ENCODE assay signal across 27 cellular contexts in the genomic region with DNA sequence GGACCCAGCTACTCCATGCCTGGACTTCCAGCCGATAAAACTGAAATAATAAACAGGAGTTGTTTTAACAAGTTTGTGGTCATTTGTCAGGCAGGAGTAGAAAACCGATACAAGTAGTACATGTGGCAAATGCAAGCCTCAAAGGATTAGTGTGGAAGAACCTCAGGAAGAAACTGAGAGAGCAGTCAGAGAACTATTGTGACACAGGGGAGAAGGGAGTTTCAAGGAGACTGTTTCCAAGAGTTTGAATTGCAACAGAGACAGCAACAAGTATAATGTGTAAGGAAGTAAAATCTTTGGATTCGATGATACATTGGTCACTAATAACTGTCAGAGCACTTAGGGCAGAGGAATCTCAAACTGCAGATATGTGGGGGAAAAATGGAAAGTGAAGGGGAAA.
"Had no signal": no experiment of that assay in that cellular context is flagged by ENCODE, and none has a peak within 500 bp of the region (broad histone marks: within the 10 kb centered on the region; RNA-seq: fewer than 3 reads in every experiment).

No MANE protein-coding gene starts in this region.

- H3K4me2 ChIP-seq: smooth muscle cell had no signal

- H3K36me3 ChIP-seq: gastrocnemius medialis, pancreas, prostate gland, sigmoid colon, tibial nerve had no signal

- ATAC-seq: esophagus mucosa; left ventricle myocardium superior; naive thymus-derived CD8-positive, alpha-beta T cell; pancreas had no signal

- H3K27me3 ChIP-seq: gastrocnemius medialis, sigmoid colon, tibial nerve had no signal

- H3K27ac ChIP-seq: gastrocnemius medialis, pancreas, prostate gland, sigmoid colon, tibial nerve had no signal

- H3K9me3 ChIP-seq: gastrocnemius medialis, pancreas, prostate gland, sigmoid colon, tibial nerve had no signal

- H3K4me3 ChIP-seq: gastrocnemius medialis, pancreas, prostate gland, sigmoid colon, smooth muscle cell, tibial nerve had no signal

- DNase-seq: activated CD4-positive, alpha-beta memory T cell treated with anti-CD3 and anti-CD28 coated beads, Interleukin-2, amount 10 ng/mL, durations not matched to agents 7 days and 5 days; activated CD4-positive, alpha-beta T cell treated with anti-CD3 and anti-CD28 coated beads, Interleukin-2, amount 10 ng/mL, durations not matched to agents 24 days and 14 days; activated CD4-positive, CD25-positive, alpha-beta regulatory T cell treated with anti-CD3 and anti-CD28 coated beads, Interleukin-2, amount 50 U/mL, for 72 hours; activated CD8-positive, alpha-beta memory T cell treated with anti-CD3 and anti-CD28 coated beads, Interleukin-2, amount 50 U/mL, for 48 hours; activated gamma-delta T cell; activated naive CD4-positive, alpha-beta T cell treated with anti-CD3 and anti-CD28 coated beads, Interleukin-2, amount 10 ng/mL, durations not matched to agents 7 days and 5 days; activated naive CD8-positive, alpha-beta T cell treated with anti-CD3 and anti-CD28 coated beads, Interleukin-2, amount 10 ng/mL, durations not matched to agents 7 days and 5 days; activated T-cell treated with anti-CD3 and anti-CD28 coated beads, Interleukin-2, amount 50 U/mL, for 24 hours; amygdala; central memory CD4-positive, alpha-beta T cell; endodermal cell; gastrocnemius medialis; glutamatergic neuron; islet precursor cell; left ventricle myocardium superior; naive thymus-derived CD8-positive, alpha-beta T cell; nucleus accumbens; pancreas; retina; sigmoid colon; stimulated activated naive CD4-positive, alpha-beta T cell; SW 1271; T-helper 9 cell had no signal

- H3K4me1 ChIP-seq: gastrocnemius medialis, pancreas, prostate gland, sigmoid colon, tibial nerve had no signal
